Comparison of ENCODE assay signal across 21 cellular contexts in the genomic region with DNA sequence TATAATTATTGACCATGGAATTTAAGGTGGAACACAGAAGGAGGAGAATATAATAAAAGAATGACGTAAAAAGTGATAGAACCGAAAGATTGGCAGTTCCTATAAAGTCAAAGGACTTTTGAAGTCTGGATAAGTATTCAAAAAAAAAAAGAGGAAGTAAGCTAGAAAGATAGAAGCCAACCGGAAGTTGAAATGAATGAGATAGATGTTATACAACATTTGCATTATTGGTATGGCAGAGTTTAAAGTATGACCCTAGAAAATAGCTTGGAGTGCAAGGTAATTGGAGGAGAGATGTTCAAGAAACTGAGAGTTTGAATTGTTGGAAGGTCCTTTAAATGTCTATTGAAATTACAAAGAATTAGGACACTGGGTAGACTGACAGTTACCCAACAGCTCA.
DNase-seq lines count a peak whose midpoint lies in the region; ATAC-seq and TF ChIP-seq lines count a peak whose summit lies in the region.
"Had no signal": no experiment of that assay in that cellular context is flagged by ENCODE, and none has a peak within 500 bp of the region (broad histone marks: within the 10 kb centered on the region; RNA-seq: fewer than 3 reads in every experiment).

No MANE protein-coding gene starts in this region.

- DNase-seq in NOMO-1 (lab: John Stamatoyannopoulos, UW; ENCODE audit: unreplicated experiment in 2 of 2), result peak; percentile 48 to 69
- DNase-seq in left colon, result no peak
- DNase-seq in natural killer cell treated with Interleukin-12 subunit alpha and Interleukin-12 subunit beta and Interleukin-15 and Interleukin-18, amount 100 ng/mL, for 72 hours (ENCODE audit: low spot score), result no peak
- no peak for DNase-seq in stomach
- DNase-seq in anterior cingulate cortex (lab: John Stamatoyannopoulos, UW), result no peak
- DNase-seq in DMS 273 (lab: John Stamatoyannopoulos, UW; ENCODE audit: unreplicated experiment), result no peak
- DNase-seq: activated CD4-positive, CD25-positive, alpha-beta regulatory T cell treated with anti-CD3 and anti-CD28 coated beads, Interleukin-2, amount 50 U/mL, for 72 hours; activated CD8-positive, alpha-beta memory T cell treated with anti-CD3 and anti-CD28 coated beads, Interleukin-2, amount 50 U/mL, for 4 hours; activated naive CD4-positive, alpha-beta T cell treated with anti-CD3 and anti-CD28 coated beads for 36 hours; glutamatergic neuron; H9; immature natural killer cell; NCI-H2029 treated with DMSO at 0.1 percent for 48 hours; NCI-H526; nephron progenitor cell had no signal

- no peaks in the 10 kb centered on the region for H3K36me3 Mint-ChIP-seq in natural killer cell treated with Interleukin-12 subunit alpha and Interleukin-12 subunit beta and Interleukin-15 and Interleukin-18, amount 100 ng/mL, for 72 hours
- H3K36me3 Mint-ChIP-seq: immature natural killer cell had no signal

- no peaks in the 10 kb centered on the region for H3K36me3 ChIP-seq in stomach

- no peaks in the 10 kb centered on the region for H3K27me3 ChIP-seq in stomach

- ATAC-seq in GM18868 (IDR thresholded peaks at IDR 0.05; ENCODE audit: unreplicated experiment) (peak; percentile 75), HG03103 (IDR thresholded peaks at IDR 0.05; ENCODE audit: low read depth, unreplicated experiment) (peak; percentile 58), left colon (peak; percentile 55)
- ATAC-seq in natural killer cell treated with Interleukin-12 subunit alpha and Interleukin-12 subunit beta and Interleukin-15 and Interleukin-18, amount 100 ng/mL, for 72 hours, result no peak

- H3K4me1 ChIP-seq in stomach, result peaks cover 0 to 5% (median 0%) of the 10 kb centered on the region in 4 donors

- H3K27ac ChIP-seq in stomach, result no peak overlapping the region
- H3K27ac ChIP-seq: RWPE1 had no signal

- H3K9me3 ChIP-seq in stomach, result no peaks in the 10 kb centered on the region

- no peaks in the 10 kb centered on the region for H3K9me3 Mint-ChIP-seq in natural killer cell treated with Interleukin-12 subunit alpha and Interleukin-12 subunit beta and Interleukin-15 and Interleukin-18, amount 100 ng/mL, for 72 hours
- H3K9me3 Mint-ChIP-seq: activated naive CD4-positive, alpha-beta T cell treated with anti-CD3 and anti-CD28 coated beads for 36 hours; dendritic cell treated with granulocyte-macrophage colony-stimulating factor and Interleukin-4, amounts not matched to agents 40 ng/mL and 50 ng/mL, for 4 days; H9; immature natural killer cell; nephron progenitor cell; T-helper 1 cell treated with Interleukin-12 subunit alpha and Interleukin-12 subunit beta and Interleukin-4 antibody, amounts not matched to agents 30 μg/mL and 1 μg/mL, for 36 hours had no signal

- TF ChIP-seq EP300 in stomach (IDR thresholded peaks at IDR 0.05), result no peak

- no peak overlapping the region for H3K4me3 Mint-ChIP-seq in natural killer cell treated with Interleukin-12 subunit alpha and Interleukin-12 subunit beta and Interleukin-15 and Interleukin-18, amount 100 ng/mL, for 72 hours
- H3K4me3 Mint-ChIP-seq: activated naive CD4-positive, alpha-beta T cell treated with anti-CD3 and anti-CD28 coated beads for 36 hours; dendritic cell treated with granulocyte-macrophage colony-stimulating factor and Interleukin-4, amounts not matched to agents 40 ng/mL and 50 ng/mL, for 4 days; H9; immature natural killer cell; nephron progenitor cell; T-helper 1 cell treated with Interleukin-12 subunit alpha and Interleukin-12 subunit beta and Interleukin-4 antibody, amounts not matched to agents 30 μg/mL and 1 μg/mL, for 36 hours had no signal

- TF ChIP-seq CTCF in stomach (IDR thresholded peaks at IDR 0.05), result no peak

- intact Hi-C loops in left colon (cut with DNase I, micrococcal nuclease) (no loop called here), stomach (cut with DNase I; ENCODE audit: low total_unique reads) (no loop called here)

- WGBS in stomach, 5 donors, result 75 to 87% (median 85%) methylated on average over 3 of the region's 3 CpGs

- no peak for TF ChIP-seq POLR2A in stomach (IDR thresholded peaks at IDR 0.05)

- no peak overlapping the region for H3K4me3 ChIP-seq in stomach
- H3K4me3 ChIP-seq: lung had no signal

- H3K4me1 Mint-ChIP-seq in natural killer cell treated with Interleukin-12 subunit alpha and Interleukin-12 subunit beta and Interleukin-15 and Interleukin-18, amount 100 ng/mL, for 72 hours (ENCODE audit: low read depth in 2 of 2), result no peaks in the 10 kb centered on the region
- H3K4me1 Mint-ChIP-seq: H9, immature natural killer cell, nephron progenitor cell had no signal

- no peak overlapping the region for H3K27ac Mint-ChIP-seq in natural killer cell treated with Interleukin-12 subunit alpha and Interleukin-12 subunit beta and Interleukin-15 and Interleukin-18, amount 100 ng/mL, for 72 hours
- H3K27ac Mint-ChIP-seq: activated naive CD4-positive, alpha-beta T cell treated with anti-CD3 and anti-CD28 coated beads for 36 hours; dendritic cell treated with granulocyte-macrophage colony-stimulating factor and Interleukin-4, amounts not matched to agents 40 ng/mL and 50 ng/mL, for 4 days; H9; immature natural killer cell; nephron progenitor cell; T-helper 1 cell treated with Interleukin-12 subunit alpha and Interleukin-12 subunit beta and Interleukin-4 antibody, amounts not matched to agents 30 μg/mL and 1 μg/mL, for 36 hours had no signal

- H3K27me3 Mint-ChIP-seq in natural killer cell treated with Interleukin-12 subunit alpha and Interleukin-12 subunit beta and Interleukin-15 and Interleukin-18, amount 100 ng/mL, for 72 hours, result no peaks in the 10 kb centered on the region
- H3K27me3 Mint-ChIP-seq: dendritic cell treated with granulocyte-macrophage colony-stimulating factor and Interleukin-4, amounts not matched to agents 40 ng/mL and 50 ng/mL, for 4 days had no signal

Comparison
In these comparisons a context has a peak if more than half of its experiments do, and no peak if none do; other contexts are left out.
1. ATAC-seq: peak in GM18868 (single experiment), HG03103 (single experiment) and left colon (single experiment); none in natural killer cell treated with Interleukin-12 subunit alpha and Interleukin-12 subunit beta and Interleukin-15 and Interleukin-18, amount 100 ng/mL, for 72 hours (0 of 2).
2. DNase-seq: peak in NOMO-1 (2 of 2); none in left colon (0 of 2), natural killer cell treated with Interleukin-12 subunit alpha and Interleukin-12 subunit beta and Interleukin-15 and Interleukin-18, amount 100 ng/mL, for 72 hours (single experiment), stomach (single experiment), anterior cingulate cortex (0 of 58) and DMS 273 (single experiment).